Comparison of ENCODE assay signal across 13 cellular contexts in genomic region chr2:1550076-1550475, GRCh38.
DNase-seq lines count a peak whose midpoint lies in the region; ATAC-seq, FAIRE-seq and TF ChIP-seq lines count a peak whose summit lies in the region.
"Had no signal": no experiment of that assay in that cellular context is flagged by ENCODE, and none has a peak within 500 bp of the region (broad histone marks: within the 10 kb centered on the region; RNA-seq: fewer than 3 reads in every experiment).

No MANE protein-coding gene starts in this region.

- FAIRE-seq in K562 (lab: Jason Lieb, UNC), result no peak
- FAIRE-seq: GM19239, RCC 7860 had no signal

- in situ Hi-C loops in K562 (cut with MboI), result no loop called here

- H2AFZ ChIP-seq in K562 (ENCODE audit: low read depth, low read length) (no peak overlapping the region), neural progenitor cell (replicated peaks) (peak overlapping the region; percentile 52)

- CTCF ChIA-PET in BJ (lab: Yijun Ruan, JAX) (interaction anchor here (0.6 to 8.9 kb wide), 33 partner anchors 9 to 880 kb away, joined by 3 to 80 read pairs (median 4); no protein-coding TSS in a partner anchor), K562 (lab: Yijun Ruan, JAX; ENCODE audit: low intra/inter-chr PET ratio) (interaction anchor here (1.3 kb wide), 1 partner anchor 834 kb away, joined by 3 read pairs; no protein-coding TSS in a partner anchor)

- WGBS in K562 (ENCODE audit: insufficient coverage, low coverage, missing lambda C conversion rate), result 16% methylated on average over 4 of the region's 5 CpGs
- WGBS in esophagus muscularis mucosa, result 79% methylated on average over 5 of the region's 5 CpGs

- TF ChIP-seq CTCF in BJ (IDR thresholded peaks at IDR 0.05; ENCODE audit: insufficient read depth, low read depth, low read length), result 0 out of 2 replicates have a peak, but pooled peaks have one; percentile 5
- TF ChIP-seq CTCF in K562 (IDR thresholded peaks at IDR 0.05 in 2 of 3, conservative IDR thresholded peaks at IDR 0.05 in 1 of 3; ENCODE audit: insufficient read depth in 2 of 3, low read depth in 1 of 3, low read length in 3 of 3), result no peak
- TF ChIP-seq CTCF in neural progenitor cell (IDR thresholded peaks at IDR 0.05), result no peak
- no peak for TF ChIP-seq CTCF in esophagus muscularis mucosa (IDR thresholded peaks at IDR 0.05)

- no peak overlapping the region for H3K4me2 ChIP-seq in K562 (ENCODE audit: insufficient read depth, low read length)
- H3K4me2 ChIP-seq in neural progenitor cell, result no peak overlapping the region

- H3K36me3 Mint-ChIP-seq in neural progenitor cell, result no peaks in the 10 kb centered on the region

- H3K27me3 ChIP-seq in BJ (ENCODE audit: control insufficient read depth, insufficient read depth, low read length), result no peaks in the 10 kb centered on the region; the same call in 1 of the 2 replicates
- peaks cover 0 to 10% of the 10 kb centered on the region in 2 experiments; a peak in 2 of 5 replicates for H3K27me3 ChIP-seq in K562 (ENCODE audit: control insufficient read depth in 2 of 2, insufficient read depth in 2 of 2, low read length in 2 of 2)
- H3K27me3 ChIP-seq in neural progenitor cell, result peaks cover 16% of the 10 kb centered on the region
- peaks cover 0 to 20% (median 4%) of the 10 kb centered on the region in 4 donors for H3K27me3 ChIP-seq in esophagus muscularis mucosa

- H3K36me3 ChIP-seq in BJ (ENCODE audit: control insufficient read depth, insufficient read depth, low read length), result no peaks in the 10 kb centered on the region
- no peaks in the 10 kb centered on the region for H3K36me3 ChIP-seq in K562 (ENCODE audit: control insufficient read depth, insufficient read depth, low read length)
- no peaks in the 10 kb centered on the region for H3K36me3 ChIP-seq in neural progenitor cell
- no peaks in the 10 kb centered on the region for H3K36me3 ChIP-seq in esophagus muscularis mucosa

- H3K9me3 Mint-ChIP-seq in neural progenitor cell, result no peaks in the 10 kb centered on the region

- no peaks in the 10 kb centered on the region for H3K9me1 ChIP-seq in K562 (ENCODE audit: control insufficient read depth, insufficient read depth, low read length)

- no peaks in the 10 kb centered on the region for H3F3A ChIP-seq in neural progenitor cell (ENCODE audit: low read depth)

- no peak overlapping the region for H3K4me3 Mint-ChIP-seq in neural progenitor cell

- no peak for TF ChIP-seq EP300 in K562 (IDR thresholded peaks at IDR 0.05; ENCODE audit: low read length)
- no peak for TF ChIP-seq EP300 in esophagus muscularis mucosa (IDR thresholded peaks at IDR 0.05)

- DNase-seq in BJ (ENCODE audit: low read depth) (no peak), K562 (ENCODE audit: extremely low read depth in 1 of 4, low spot score in 3 of 4) (no peak), neural progenitor cell (ENCODE audit: low spot score) (no peak), esophagus muscularis mucosa (ENCODE audit: extremely low spot score) (no peak), hepatic stellate cell (ENCODE audit: low spot score) (no peak)
- DNase-seq in activated naive CD4-positive, alpha-beta T cell (lab: John Stamatoyannopoulos, UW), result no peak
- DNase-seq: GF-D8 had no signal

- H3K9ac ChIP-seq in K562 (ENCODE audit: insufficient read depth in 1 of 2, low read depth in 2 of 2, low read length in 2 of 2) (no peak overlapping the region), neural progenitor cell (no peak overlapping the region)

- intact Hi-C loops in K562 (cut with micrococcal nuclease) (no loop called here), esophagus muscularis mucosa (cut with DNase I) (loop anchor here (5.0 kb wide), 2 partner anchors 202 to 217 kb away; no protein-coding TSS in a partner anchor)

- no TSS peak for BruUV-seq in K562 (replicated peaks; lab: Mats Ljungman, UMichigan)

- H3K27ac Mint-ChIP-seq in neural progenitor cell, result no peak overlapping the region

- H3K79me2 ChIP-seq in K562 (ENCODE audit: control insufficient read depth, insufficient read depth, low read length) (no peaks in the 10 kb centered on the region), neural progenitor cell (ENCODE audit: low read depth) (no peaks in the 10 kb centered on the region)

- no peak overlapping the region for H3K27ac ChIP-seq in K562 (ENCODE audit: extremely low read depth, low read depth, low read length)
- no peak overlapping the region for H3K27ac ChIP-seq in neural progenitor cell
- H3K27ac ChIP-seq in esophagus muscularis mucosa (replicated peaks in 1 of 4), result no peak overlapping the region
- H3K27ac ChIP-seq: HL-60, SK-N-MC had no signal

- H3K4me1 ChIP-seq in K562 (replicated peaks in 1 of 2; ENCODE audit: control insufficient read depth in 2 of 2, insufficient read depth in 2 of 2, low read length in 2 of 2) (peaks cover 0 to 6% of the 10 kb centered on the region in 2 experiments; a peak in 2 of 5 replicates), neural progenitor cell (no peaks in the 10 kb centered on the region), esophagus muscularis mucosa (peaks cover 7 to 33% (median 26%) of the 10 kb centered on the region in 4 donors)

- TF ChIP-seq RAD21 in K562 (CRISPR knock-in tag; conservative IDR thresholded peaks at IDR 0.05 in 1 of 2, IDR thresholded peaks at IDR 0.05 in 1 of 2), result no peak

- H3K9me3 ChIP-seq in K562 (replicated peaks; ENCODE audit: control insufficient read depth, insufficient read depth, low read depth, low read length) (no peaks in the 10 kb centered on the region), neural progenitor cell (ENCODE audit: low read depth) (no peaks in the 10 kb centered on the region), esophagus muscularis mucosa (no peaks in the 10 kb centered on the region)

- ATAC-seq in GM21723 (IDR thresholded peaks at IDR 0.05; ENCODE audit: unreplicated experiment), result peak; percentile 9
- 0 out of 3 replicates have a peak, but pooled peaks have one; percentile 11 for ATAC-seq in K562
- ATAC-seq in GM18517 (IDR thresholded peaks at IDR 0.05; ENCODE audit: unreplicated experiment), result no peak

- H3K4me1 Mint-ChIP-seq in neural progenitor cell, result peaks cover 17% of the 10 kb centered on the region

- peaks cover 7% of the 10 kb centered on the region for H3K27me3 Mint-ChIP-seq in neural progenitor cell (ENCODE audit: insufficient read depth, low read depth)

- H4K20me1 ChIP-seq in K562 (replicated peaks; ENCODE audit: control insufficient read depth, insufficient read depth, low read length), result no peaks in the 10 kb centered on the region; the same call in 1 of the 2 replicates
- H4K20me1 ChIP-seq in neural progenitor cell (ENCODE audit: low read depth), result no peaks in the 10 kb centered on the region

- POLR2A ChIA-PET in BJ (lab: Charles Lee) (no interaction called here), K562 (lab: Yijun Ruan, JAX) (interaction anchor here (0.5 to 0.7 kb wide), 2 partner anchors 176 to 281 kb away, joined by 3 read pairs; no protein-coding TSS in a partner anchor)

- H3K4me3 ChIP-seq in BJ (ENCODE audit: low read depth, low read length) (no peak overlapping the region), K562 (no peak overlapping the region), neural progenitor cell (no peak overlapping the region), esophagus muscularis mucosa (no peak overlapping the region)

- TF ChIP-seq POLR2A in K562 (conservative IDR thresholded peaks at IDR 0.05), result no peak
- no peak for TF ChIP-seq POLR2A in esophagus muscularis mucosa (IDR thresholded peaks at IDR 0.05; ENCODE audit: low read depth)

TF ChIP-seq in K562, 482 proteins besides CTCF, POLR2A, EP300 and RAD21:
- no peak for TF ChIP-seq SPI1 (IDR thresholded peaks at IDR 0.05; ENCODE audit: borderline replicate concordance, low read depth, low read length)
- TF ChIP-seq NR4A1 (CRISPR knock-in tag; IDR thresholded peaks at IDR 0.05), result no peak
- TF ChIP-seq NR4A1 (tag; IDR thresholded peaks at IDR 0.05), result no peak
- no peak for TF ChIP-seq ZNF23 (CRISPR knock-in tag; IDR thresholded peaks at IDR 0.05)
- no peak for TF ChIP-seq FOS (IDR thresholded peaks at IDR 0.05; ENCODE audit: extremely low read depth, insufficient read length)
- no peak for TF ChIP-seq U2AF1 (optimal IDR thresholded peaks at IDR 0.05; ENCODE audit: low read depth, low read length)
- no peak for TF ChIP-seq ZNF134 (CRISPR knock-in tag; conservative IDR thresholded peaks at IDR 0.05)
